16 cellular contexts compared by ENCODE assay signal in the genomic region with DNA sequence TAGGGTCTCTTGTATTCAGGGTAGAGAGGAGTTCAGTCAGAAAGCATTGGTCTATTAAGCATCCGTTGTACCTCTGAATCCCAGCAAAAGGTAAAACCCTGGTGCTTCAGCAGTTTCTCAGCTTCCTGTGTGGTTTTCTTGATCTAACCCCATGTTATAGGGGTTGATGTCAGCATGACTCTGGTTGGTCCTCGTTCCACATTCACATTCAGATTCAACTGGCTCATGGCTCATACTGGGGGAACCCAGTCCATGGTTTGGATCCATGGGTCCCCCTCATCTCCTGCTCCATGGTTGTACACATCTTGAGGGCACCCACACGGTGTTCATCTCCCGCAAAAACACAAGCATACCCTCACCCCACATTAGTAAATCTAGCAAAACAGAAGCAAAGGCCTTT. TPM values are rescaled to one million over a fixed set of nuclear protein-coding genes. Genes with fewer than 3 reads are reported as not detected.
A peak's percentile ranks its signal among the peaks of the same experiment; 100 is the strongest.
DNase-seq lines count a peak whose midpoint lies in the region; ATAC-seq and TF ChIP-seq lines count a peak whose summit lies in the region.
"Had no signal": no experiment of that assay in that cellular context is flagged by ENCODE, and none has a peak within 500 bp of the region (broad histone marks: within the 10 kb centered on the region; RNA-seq: fewer than 3 reads in every experiment).

No MANE protein-coding gene starts in this region.

- peak overlapping the region; percentile 89 for H2BK12ac ChIP-seq in trophoblast cell (ENCODE audit: low read length)

- H3K9me3 Mint-ChIP-seq in activated T-cell treated with anti-CD3 and anti-CD28 coated beads, Interleukin-2, amount 50 U/mL, for 72 hours, result peaks cover 6 to 9% of the 10 kb centered on the region in 2 donors
- H3K9me3 Mint-ChIP-seq in activated T-cell treated with anti-CD3 and anti-CD28 coated beads, Interleukin-2, amount 50 U/mL, for 4 hours, result peaks cover 16% of the 10 kb centered on the region
- H3K9me3 Mint-ChIP-seq in activated CD8-positive, alpha-beta T cell treated with anti-CD3 and anti-CD28 coated beads for 36 hours, result peaks cover 16% of the 10 kb centered on the region

- DNase-seq in activated T-cell treated with anti-CD3 and anti-CD28 coated beads, Interleukin-2, amount 50 U/mL, for 72 hours, result peak; percentile 8
- no peak for DNase-seq in activated T-cell treated with anti-CD3 and anti-CD28 coated beads, Interleukin-2, amount 50 U/mL, for 4 hours
- DNase-seq in HT1080 (ENCODE audit: low read depth) (peak; percentile 32), trophoblast cell (no peak), posterior cingulate gyrus (no peak), GOT3 (lab: John Stamatoyannopoulos, UW) (no peak)
- peak; percentile 12 for DNase-seq in activated CD8-positive, alpha-beta T cell treated with anti-CD3 and anti-CD28 coated beads for 36 hours
- DNase-seq: GF-D8, NCI-H1092 treated with DMSO at 0.1 percent for 48 hours, NCI-H1694 treated with DMSO at 0.1 percent for 48 hours, NCI-H345, NCI-H69 had no signal

- H3K36me3 ChIP-seq in trophoblast cell (ENCODE audit: control insufficient read depth in 1 of 2, insufficient read depth in 2 of 2, low read length in 2 of 2), result peaks cover 0 to 2% of the 10 kb centered on the region in 2 experiments

- H3K4me1 Mint-ChIP-seq in activated T-cell treated with anti-CD3 and anti-CD28 coated beads, Interleukin-2, amount 50 U/mL, for 72 hours (ENCODE audit: low read depth), result peaks cover 12% of the 10 kb centered on the region
- peaks cover 8% of the 10 kb centered on the region for H3K4me1 Mint-ChIP-seq in activated T-cell treated with anti-CD3 and anti-CD28 coated beads, Interleukin-2, amount 50 U/mL, for 4 hours (ENCODE audit: low read depth)
- peaks cover 6% of the 10 kb centered on the region for H3K4me1 Mint-ChIP-seq in activated CD8-positive, alpha-beta T cell treated with anti-CD3 and anti-CD28 coated beads for 36 hours (ENCODE audit: low read depth)

- H3K27me3 Mint-ChIP-seq in activated T-cell treated with anti-CD3 and anti-CD28 coated beads, Interleukin-2, amount 50 U/mL, for 72 hours (ENCODE audit: low read depth), result peaks cover 8% of the 10 kb centered on the region
- H3K27me3 Mint-ChIP-seq in activated T-cell treated with anti-CD3 and anti-CD28 coated beads, Interleukin-2, amount 50 U/mL, for 4 hours (ENCODE audit: low read depth), result peaks cover 6% of the 10 kb centered on the region
- H3K27me3 Mint-ChIP-seq in activated CD8-positive, alpha-beta T cell treated with anti-CD3 and anti-CD28 coated beads for 36 hours, result peaks cover 15% of the 10 kb centered on the region

- no peak overlapping the region for H3K4ac ChIP-seq in trophoblast cell (ENCODE audit: low read depth, low read length)

- no peak overlapping the region for H2BK5ac ChIP-seq in trophoblast cell (ENCODE audit: low read depth, low read length, poor library complexity)

- H2AK5ac ChIP-seq in trophoblast cell (ENCODE audit: low read length), result no peak overlapping the region

- H4K12ac ChIP-seq in trophoblast cell (ENCODE audit: low read depth, low read length), result no peak overlapping the region

- ATAC-seq in activated T-cell treated with anti-CD3 and anti-CD28 coated beads, Interleukin-2, amount 50 U/mL, for 72 hours (replicated peaks in 1 of 2), result peak; percentile 52 to 59
- ATAC-seq in activated T-cell treated with anti-CD3 and anti-CD28 coated beads, Interleukin-2, amount 50 U/mL, for 4 hours, result no peak
- ATAC-seq in activated CD8-positive, alpha-beta T cell treated with anti-CD3 and anti-CD28 coated beads for 36 hours, result no peak
- ATAC-seq: A549, K562 had no signal

- H3K4me1 ChIP-seq in trophoblast cell (ENCODE audit: control insufficient read depth in 1 of 2, insufficient read depth in 2 of 2, low read length in 2 of 2), result peaks cover 10 to 17% of the 10 kb centered on the region in 2 experiments

- H3K4me3 ChIP-seq in trophoblast cell (ENCODE audit: low read depth, low read length), result no peak overlapping the region
- H3K4me3 ChIP-seq: A549, K562 had no signal

- peaks cover 22% of the 10 kb centered on the region for H3K79me1 ChIP-seq in trophoblast cell (ENCODE audit: low read length)

- intact Hi-C loops in activated CD8-positive, alpha-beta T cell treated with anti-CD3 and anti-CD28 coated beads for 36 hours (cut with micrococcal nuclease), result no loop called here
- intact Hi-C loops in posterior cingulate gyrus (cut with DNase I), result no loop called here

- H2BK120ac ChIP-seq in trophoblast cell (ENCODE audit: insufficient read depth, low read length, poor library complexity), result no peak overlapping the region

- H3K4me3 Mint-ChIP-seq in activated T-cell treated with anti-CD3 and anti-CD28 coated beads, Interleukin-2, amount 50 U/mL, for 72 hours, result no peak overlapping the region
- H3K4me3 Mint-ChIP-seq in activated T-cell treated with anti-CD3 and anti-CD28 coated beads, Interleukin-2, amount 50 U/mL, for 4 hours, result no peak overlapping the region
- H3K4me3 Mint-ChIP-seq in activated CD8-positive, alpha-beta T cell treated with anti-CD3 and anti-CD28 coated beads for 36 hours, result no peak overlapping the region

- H3K27me3 ChIP-seq in trophoblast cell (ENCODE audit: insufficient read depth, low read length), result no peaks in the 10 kb centered on the region

- no peak overlapping the region for H4K91ac ChIP-seq in trophoblast cell (ENCODE audit: low read depth, low read length)

- no peak overlapping the region for H4K8ac ChIP-seq in trophoblast cell (ENCODE audit: low read depth, low read length)

- no peak overlapping the region for H3K27ac ChIP-seq in trophoblast cell (ENCODE audit: low read depth, low read length)
- H3K27ac ChIP-seq: RWPE1 had no signal

- peaks cover 2 to 3% of the 10 kb centered on the region in 2 donors for H3K36me3 Mint-ChIP-seq in activated T-cell treated with anti-CD3 and anti-CD28 coated beads, Interleukin-2, amount 50 U/mL, for 72 hours (ENCODE audit: insufficient read depth in 2 of 2)
- peaks cover 2% of the 10 kb centered on the region for H3K36me3 Mint-ChIP-seq in activated T-cell treated with anti-CD3 and anti-CD28 coated beads, Interleukin-2, amount 50 U/mL, for 4 hours (ENCODE audit: insufficient read depth)
- peaks cover 2% of the 10 kb centered on the region for H3K36me3 Mint-ChIP-seq in activated CD8-positive, alpha-beta T cell treated with anti-CD3 and anti-CD28 coated beads for 36 hours (ENCODE audit: low read depth)

- no peak overlapping the region for H3K9ac ChIP-seq in trophoblast cell (ENCODE audit: low read length)

- no peak overlapping the region for H3K23ac ChIP-seq in trophoblast cell (ENCODE audit: low read length)

- no CpG with 5 or more reads among the region's 4 CpGs for WGBS in trophoblast cell (ENCODE audit: extremely low coverage, insufficient coverage, insufficient read length)

- H3K79me2 ChIP-seq in trophoblast cell (ENCODE audit: control insufficient read depth, insufficient read depth, low read length, poor library complexity), result peaks cover 2% of the 10 kb centered on the region

- no peak overlapping the region for H3K27ac Mint-ChIP-seq in activated T-cell treated with anti-CD3 and anti-CD28 coated beads, Interleukin-2, amount 50 U/mL, for 72 hours
- H3K27ac Mint-ChIP-seq in activated CD8-positive, alpha-beta T cell treated with anti-CD3 and anti-CD28 coated beads for 36 hours, result no peak overlapping the region

- peaks cover 8% of the 10 kb centered on the region for H3K9me3 ChIP-seq in trophoblast cell (ENCODE audit: insufficient read depth, low read depth, low read length)

- no peak for TF ChIP-seq CTCF in activated CD8-positive, alpha-beta T cell treated with anti-CD3 and anti-CD28 coated beads for 36 hours (IDR thresholded peaks at IDR 0.05)

- H2AFZ ChIP-seq in trophoblast cell (ENCODE audit: insufficient read depth, low read length, poor library complexity), result no peak overlapping the region

- H3K18ac ChIP-seq in trophoblast cell (ENCODE audit: low read length), result no peak overlapping the region

- no peak overlapping the region for H3K4me2 ChIP-seq in trophoblast cell (ENCODE audit: low read length)
- H3K4me2 ChIP-seq: A549 had no signal

- CTCF ChIA-PET in activated CD8-positive, alpha-beta T cell treated with anti-CD3 and anti-CD28 coated beads for 36 hours (lab: Charles Lee), result interaction anchor here (1.3 kb wide), 1 partner anchor 139 kb away, joined by 3 read pairs; no protein-coding TSS in a partner anchor

- H3K14ac ChIP-seq in trophoblast cell (ENCODE audit: low read length), result no peak overlapping the region

- POLR2A ChIA-PET in activated CD8-positive, alpha-beta T cell treated with anti-CD3 and anti-CD28 coated beads for 36 hours (lab: Charles Lee), result interaction anchor here (0.8 kb wide), 1 partner anchor 271 kb away, joined by 4 read pairs; no protein-coding TSS in a partner anchor

RNA-seq across cellular contexts. Expression of a gene that starts 47.7 kb away (rescaled TPM):
- total RNA-seq in activated T-cell treated with anti-CD3 and anti-CD28 coated beads, Interleukin-2, amount 50 U/mL, for 72 hours, result under 1 TPM; 0.24 to 0.90 TPM
- 1 to 10 TPM in 1 of 3 donors, under 1 TPM in 2; 0.33 to 1.0 (median 0.55) TPM for total RNA-seq in activated T-cell treated with anti-CD3 and anti-CD28 coated beads, Interleukin-2, amount 50 U/mL, for 4 hours
- total RNA-seq in HT1080 (2014; rRNA removed; shearing (Covaris generic)), result not detected in 2 replicates
- polyA plus RNA-seq in HT1080 (2015; cell fraction: cytosol; rRNA removed), result not detected in 2 replicates
- not detected in 2 replicates for polyA plus RNA-seq in HT1080 (2015; cell fraction: nucleus; rRNA removed)
- under 1 TPM; 0.38 to 0.43 TPM for total RNA-seq in activated CD8-positive, alpha-beta T cell treated with anti-CD3 and anti-CD28 coated beads for 36 hours
- 0.74 and 0.90 TPM in 2 replicates for polyA plus RNA-seq in trophoblast cell (2013)
- total RNA-seq: K562, MCF 10A had no signal

Comparison
In these comparisons a context has a peak if more than half of its experiments do, and no peak if none do; other contexts are left out.
1. ATAC-seq: peak in activated T-cell treated with anti-CD3 and anti-CD28 coated beads, Interleukin-2, amount 50 U/mL, for 72 hours (2 of 2); none in activated T-cell treated with anti-CD3 and anti-CD28 coated beads, Interleukin-2, amount 50 U/mL, for 4 hours (0 of 2) and activated CD8-positive, alpha-beta T cell treated with anti-CD3 and anti-CD28 coated beads for 36 hours (single experiment).
2. DNase-seq: peak in activated T-cell treated with anti-CD3 and anti-CD28 coated beads, Interleukin-2, amount 50 U/mL, for 72 hours (2 of 2), HT1080 (single experiment) and activated CD8-positive, alpha-beta T cell treated with anti-CD3 and anti-CD28 coated beads for 36 hours (single experiment); none in activated T-cell treated with anti-CD3 and anti-CD28 coated beads, Interleukin-2, amount 50 U/mL, for 4 hours (single experiment), trophoblast cell (0 of 2), posterior cingulate gyrus (0 of 10) and GOT3 (single experiment).